Comparison of ENCODE assay signal across 24 cellular contexts in genomic region chr20:4855555-4855954, GRCh38. TPM values are rescaled to one million over a fixed set of nuclear protein-coding genes. Genes with fewer than 3 reads are reported as not detected.
DNase-seq lines count a peak whose midpoint lies in the region; ATAC-seq, FAIRE-seq and TF ChIP-seq lines count a peak whose summit lies in the region.
"Had no signal": no experiment of that assay in that cellular context is flagged by ENCODE, and none has a peak within 500 bp of the region (broad histone marks: within the 10 kb centered on the region; RNA-seq: fewer than 3 reads in every experiment).

No MANE protein-coding gene starts in this region.

- no peaks in the 10 kb centered on the region for H4K20me1 ChIP-seq in HepG2 (ENCODE audit: insufficient read depth, low read length)
- H4K20me1 ChIP-seq: BLaER1 treated with 17β-estradiol and CSF1 and Interleukin-3, amounts not matched to agents 10 nM and 100 nM had no signal

- no peak for FAIRE-seq in HepG2 (lab: Jason Lieb, UNC)
- FAIRE-seq: A549, RCC 7860 had no signal

- BruUV-seq in HepG2 (replicated peaks; lab: Mats Ljungman, UMichigan) (no TSS peak), Caco-2 (replicated peaks; lab: Mats Ljungman, UMichigan) (no TSS peak)

- H3K27me3 ChIP-seq in liver (ENCODE audit: control insufficient read depth in 4 of 4, insufficient read depth in 4 of 4, low read length in 3 of 4) (no peaks in the 10 kb centered on the region), HepG2 (ENCODE audit: control insufficient read depth in 1 of 2, insufficient read depth in 2 of 2, low read length in 2 of 2) (no peaks in the 10 kb centered on the region), stomach (no peaks in the 10 kb centered on the region), Caco-2 (replicated peaks; ENCODE audit: control insufficient read depth, insufficient read depth, low read length) (no peaks in the 10 kb centered on the region)
- H3K27me3 ChIP-seq: BLaER1 treated with 17β-estradiol and CSF1 and Interleukin-3, amounts not matched to agents 10 nM and 100 nM; MG63 had no signal

- TF ChIP-seq POLR2A in HepG2 (IDR thresholded peaks at IDR 0.05; ENCODE audit: insufficient read depth in 1 of 2, low read depth in 2 of 2, low read length in 2 of 2) = no peak
- no peak for TF ChIP-seq POLR2A in stomach (IDR thresholded peaks at IDR 0.05)

- H3K4me3 Mint-ChIP-seq in memory B cell (no peak overlapping the region), Caco-2 (ENCODE audit: unreplicated experiment) (no peak overlapping the region)
- H3K4me3 Mint-ChIP-seq: CD8-positive, alpha-beta T cell; GM23338; H9 had no signal

- H3K36me3 Mint-ChIP-seq in memory B cell (peaks cover 44% of the 10 kb centered on the region), Caco-2 (ENCODE audit: insufficient read depth, unreplicated experiment) (peaks cover 9% of the 10 kb centered on the region)

- 45% methylated on average over 14 of the region's 14 CpGs for WGBS in liver
- WGBS in HepG2 (ENCODE audit: low lambda C conversion rate) = 97% methylated on average over 14 of the region's 14 CpGs
- WGBS in stomach, 5 donors = 39 to 64% (median 43%) methylated on average over 13 to 14 of the region's 14 CpGs

- no peaks in the 10 kb centered on the region for H3K79me2 ChIP-seq in HepG2 (ENCODE audit: insufficient read depth, low read length)

- no peaks in the 10 kb centered on the region for H3K9me3 ChIP-seq in liver (ENCODE audit: control insufficient read depth in 4 of 4, low read length in 3 of 4)
- no peaks in the 10 kb centered on the region for H3K9me3 ChIP-seq in HepG2 (ENCODE audit: low read length)
- H3K9me3 ChIP-seq in stomach = no peaks in the 10 kb centered on the region
- H3K9me3 ChIP-seq in Caco-2 = no peaks in the 10 kb centered on the region
- H3K9me3 ChIP-seq: A549; BLaER1 treated with 17β-estradiol and CSF1 and Interleukin-3, amounts not matched to agents 10 nM and 100 nM; MG63; SK-N-SH had no signal

- TF ChIP-seq EP300 in HepG2 (IDR thresholded peaks at IDR 0.05; ENCODE audit: low read depth in 2 of 2, low read length in 2 of 2) (no peak), HepG2 (CRISPR knock-in tag; IDR thresholded peaks at IDR 0.05; ENCODE audit: borderline replicate concordance) (no peak), stomach (IDR thresholded peaks at IDR 0.05) (no peak)

- peaks cover 0 to 17% (median 6%) of the 10 kb centered on the region in 4 donors for H3K4me1 ChIP-seq in liver (ENCODE audit: control insufficient read depth in 4 of 4, insufficient read depth in 4 of 4, low read length in 3 of 4)
- H3K4me1 ChIP-seq in HepG2 (ENCODE audit: insufficient read depth, low read length) = no peaks in the 10 kb centered on the region
- H3K4me1 ChIP-seq in stomach = peaks cover 0 to 10% (median 2%) of the 10 kb centered on the region in 4 donors
- no peaks in the 10 kb centered on the region for H3K4me1 ChIP-seq in Caco-2
- H3K4me1 ChIP-seq: A549 had no signal

- H3K9ac ChIP-seq in liver (ENCODE audit: low read depth in 1 of 2, low read length in 2 of 2) = no peak overlapping the region
- H3K9ac ChIP-seq in HepG2 (ENCODE audit: insufficient read depth, low read depth, low read length) = no peak overlapping the region
- H3K9ac ChIP-seq: BLaER1 treated with 17β-estradiol and CSF1 and Interleukin-3, amounts not matched to agents 10 nM and 100 nM; SK-N-SH had no signal

- H3K27ac Mint-ChIP-seq in memory B cell = peak overlapping the region; percentile 38
- no peak overlapping the region for H3K27ac Mint-ChIP-seq in Caco-2 (ENCODE audit: unreplicated experiment)
- H3K27ac Mint-ChIP-seq: CD8-positive, alpha-beta T cell; GM23338 had no signal

- no peak overlapping the region for H2AFZ ChIP-seq in HepG2 (ENCODE audit: low read length)
- H2AFZ ChIP-seq: GM23338 had no signal

- no peak overlapping the region for H3K4me3 ChIP-seq in liver (ENCODE audit: low read depth in 1 of 3, low read length in 3 of 3)
- no peak overlapping the region for H3K4me3 ChIP-seq in HepG2 (replicated peaks in 1 of 3; ENCODE audit: insufficient read depth in 1 of 3, low read depth in 2 of 3, low read length in 3 of 3)
- no peak overlapping the region for H3K4me3 ChIP-seq in stomach
- H3K4me3 ChIP-seq in Caco-2 (ENCODE audit: low read depth, low read length) = no peak overlapping the region
- H3K4me3 ChIP-seq: A549; BLaER1 treated with 17β-estradiol and CSF1 and Interleukin-3, amounts not matched to agents 10 nM and 100 nM; GM23338; MG63 had no signal

- ATAC-seq in HepG2 = no peak
- ATAC-seq in memory B cell (ENCODE audit: low read depth) = no peak
- no peak for ATAC-seq in GM18511 (IDR thresholded peaks at IDR 0.05; ENCODE audit: unreplicated experiment)
- ATAC-seq in GM21381 (IDR thresholded peaks at IDR 0.05; ENCODE audit: unreplicated experiment) = no peak
- ATAC-seq: A549; CD8-positive, alpha-beta T cell; GM23338 had no signal

- CTCF ChIA-PET in HepG2 (lab: Yijun Ruan, JAX; ENCODE audit: low intra/inter-chr PET ratio, low total read pairs) (no interaction called here), Caco-2 (lab: Charles Lee) (interaction anchor here (0.6 kb wide), 1 partner anchor 97 kb away, joined by 4 read pairs; no protein-coding TSS in a partner anchor)

- H3K27me3 Mint-ChIP-seq in memory B cell (no peaks in the 10 kb centered on the region), Caco-2 (ENCODE audit: insufficient read depth, unreplicated experiment) (no peaks in the 10 kb centered on the region)

- H3K4me2 ChIP-seq in HepG2 (ENCODE audit: low read depth, low read length) = no peak overlapping the region
- H3K4me2 ChIP-seq: A549; BLaER1 treated with 17β-estradiol and CSF1 and Interleukin-3, amounts not matched to agents 10 nM and 100 nM; GM23338; SK-N-SH had no signal

- POLR2A ChIA-PET in HepG2 (lab: Yijun Ruan, JAX) (no interaction called here), Caco-2 (lab: Charles Lee) (no interaction called here)

- no peak for DNase-seq in HepG2 (ENCODE audit: low spot score)
- no peak for DNase-seq in memory B cell (ENCODE audit: low spot score in 2 of 2)
- peak; percentile 40 for DNase-seq in stomach
- no peak for DNase-seq in Caco-2
- DNase-seq: AML-193; CD8-positive, alpha-beta T cell; H9; KBM-7; MG63; NCI-H1105 treated with DMSO at 0.1 percent for 48 hours; NCI-H146; NCI-H1930; NCI-H345; NCI-H510A treated with DMSO at 0.1 percent for 48 hours; SK-N-SH; SW 1271 had no signal

- no peaks in the 10 kb centered on the region for H3K4me1 Mint-ChIP-seq in memory B cell
- no peaks in the 10 kb centered on the region for H3K4me1 Mint-ChIP-seq in Caco-2 (ENCODE audit: low read depth, unreplicated experiment)
- H3K4me1 Mint-ChIP-seq: GM23338, H9 had no signal

- H3K36me3 ChIP-seq in liver (ENCODE audit: control insufficient read depth in 4 of 4, insufficient read depth in 3 of 4, low read depth in 1 of 4, low read length in 3 of 4) (peaks cover 13 to 54% (median 50%) of the 10 kb centered on the region in 4 donors), HepG2 (replicated peaks in 1 of 2; ENCODE audit: control insufficient read depth in 1 of 2, insufficient read depth in 2 of 2, low read length in 2 of 2) (peaks cover 54 to 80% of the 10 kb centered on the region in 2 experiments), stomach (peaks cover 20 to 78% (median 76%) of the 10 kb centered on the region in 4 donors), Caco-2 (ENCODE audit: control insufficient read depth, insufficient read depth, low read length) (peaks cover 1% of the 10 kb centered on the region; the same call in 1 of the 2 replicates)
- H3K36me3 ChIP-seq: MG63 had no signal

- H3K27ac ChIP-seq in liver (ENCODE audit: low read depth in 1 of 2, low read length in 2 of 2) (peak overlapping the region; percentile 21 to 56), HepG2 (ENCODE audit: extremely low read length, insufficient read depth, low read length) (no peak overlapping the region), VCaP (peak overlapping the region; percentile 78), stomach (no peak overlapping the region)
- H3K27ac ChIP-seq: A549; BLaER1 treated with 17β-estradiol and CSF1 and Interleukin-3, amounts not matched to agents 10 nM and 100 nM had no signal

- TF ChIP-seq CTCF in liver (IDR thresholded peaks at IDR 0.05; ENCODE audit: low read depth, low read length, missing input control) = no peak
- no peak for TF ChIP-seq CTCF in HepG2 (CRISPR knock-in tag; IDR thresholded peaks at IDR 0.05)
- TF ChIP-seq CTCF in VCaP (conservative IDR thresholded peaks at IDR 0.05) = no peak
- TF ChIP-seq CTCF in stomach (IDR thresholded peaks at IDR 0.05) = no peak
- TF ChIP-seq CTCF in Caco-2 (IDR thresholded peaks at IDR 0.05; ENCODE audit: insufficient read depth in 1 of 2, low read depth in 1 of 2, low read length in 1 of 2, severe bottlenecking in 1 of 2, unreplicated experiment in 1 of 2) = no peak

- in situ Hi-C loops in HepG2 (cut with HindIII; ENCODE audit: extremely low pct_ligation_motif_present, low pct_unique_long_range_greater_than_20kb) = no loop called here

- TF ChIP-seq RAD21 in liver (IDR thresholded peaks at IDR 0.05) (peak; percentile 14 to 32), HepG2 (CRISPR knock-in tag; IDR thresholded peaks at IDR 0.05) (no peak)

- intact Hi-C loops in HepG2 (cut with micrococcal nuclease; ENCODE audit: unreplicated experiment) (no loop called here), stomach (cut with DNase I; ENCODE audit: low total_unique reads) (no loop called here), Caco-2 (cut with micrococcal nuclease; ENCODE audit: unreplicated experiment) (no loop called here)

- H3K9me3 Mint-ChIP-seq in memory B cell (no peaks in the 10 kb centered on the region), Caco-2 (ENCODE audit: unreplicated experiment) (no peaks in the 10 kb centered on the region)
- H3K9me3 Mint-ChIP-seq: CD8-positive, alpha-beta T cell; GM23338; H9 had no signal

RNA-seq across cellular contexts. Expression of gene RASSF2, which starts 32.1 kb away (rescaled TPM):
- 10 to 100 TPM in 1 of 2 donors, 1 to 10 TPM in 1; 7.2 to 14.6 TPM for total RNA-seq in liver
- polyA plus RNA-seq in liver = 1 to 10 TPM; 1.2 to 2.2 TPM
- 0.53 and 0.83 TPM in 2 replicates for total RNA-seq in HepG2 (2016; rRNA removed; fragmentation: Illumina TruSeq; extraction: Trizol)
- under 0.01 and 0.09 TPM in 2 replicates for total RNA-seq in HepG2 (2016; cell fraction: cytosol; rRNA removed; fragmentation: Illumina TruSeq; extraction: Trizol; ENCODE audit: low read depth)
- total RNA-seq in HepG2 (2016; cell fraction: insoluble cytoplasmic fraction; rRNA removed; fragmentation: Illumina TruSeq; extraction: Trizol) = 0.61 and 0.86 TPM in 2 replicates
- 0.25 and 0.31 TPM in 2 replicates for total RNA-seq in HepG2 (2016; cell fraction: membrane; rRNA removed; fragmentation: Illumina TruSeq; extraction: Trizol)
- total RNA-seq in HepG2 (2016; cell fraction: nucleus; rRNA removed; fragmentation: Illumina TruSeq; extraction: Trizol) = 0.19 and 0.44 TPM in 2 replicates
- 0.09 and 0.16 TPM in 2 replicates for polyA plus RNA-seq in HepG2 (2011; rRNA removed)
- 0.09 and 0.10 TPM in 2 replicates for polyA plus RNA-seq in HepG2 (2011; cell fraction: cytosol; rRNA removed)
- 0.11 and 0.19 TPM in 2 replicates for polyA plus RNA-seq in HepG2 (2011; cell fraction: nucleus; rRNA removed)
- polyA plus RNA-seq in HepG2 (2012) = 0.05 and 0.08 TPM in 2 replicates
- 0.06 and 0.08 TPM in 2 replicates for polyA plus RNA-seq in HepG2 (2016; cell fraction: cytosol; fragmentation: Illumina TruSeq; extraction: Trizol; ENCODE audit: low read depth)
- polyA plus RNA-seq in HepG2 (2016; cell fraction: insoluble cytoplasmic fraction; fragmentation: Illumina TruSeq; extraction: Trizol; ENCODE audit: low read depth) = 0.59 and 0.73 TPM in 2 replicates
- polyA plus RNA-seq in HepG2 (2016; cell fraction: membrane; fragmentation: Illumina TruSeq; extraction: Trizol; ENCODE audit: low read depth) = 0.10 and 0.11 TPM in 2 replicates
- 0.48 and 0.55 TPM in 2 replicates for polyA plus RNA-seq in HepG2 (2016; cell fraction: nucleus; fragmentation: Illumina TruSeq; extraction: Trizol; ENCODE audit: insufficient read depth, low read depth)
- polyA minus RNA-seq in HepG2 (2011; rRNA and poly(A)+ RNA removed; ENCODE audit: low replicate concordance) = 0.06 TPM in 1 of 2 replicates, not detected in the other
- polyA minus RNA-seq in HepG2 (2011; cell fraction: cytosol; rRNA and poly(A)+ RNA removed) = 0.10 TPM in 1 of 2 replicates, not detected in the other
- polyA minus RNA-seq in HepG2 (2011; cell fraction: nucleus; rRNA and poly(A)+ RNA removed) = 0.12 and 0.13 TPM in 2 replicates
- 10 to 100 TPM in 4 of 5 donors, 1 to 10 TPM in 1; 9.3 to 43.0 (median 12.3) TPM for total RNA-seq in stomach
- polyA plus RNA-seq in stomach = 1 to 10 TPM; 2.7 to 8.3 (median 6.4) TPM
- 3.4 and 3.5 TPM in 2 replicates for total RNA-seq in Caco-2 (2022)

Comparison
In these comparisons a context has a peak if more than half of its experiments do, and no peak if none do; other contexts are left out.
1. H3K27ac ChIP-seq: peak in liver (2 of 2) and VCaP (single experiment); none in HepG2 (single experiment) and stomach (0 of 5).